17 cellular contexts compared by ENCODE assay signal in genomic region chr5:64632251-64632650, GRCh38. TPM values are rescaled to one million over a fixed set of nuclear protein-coding genes. Genes with fewer than 3 reads are reported as not detected.
DNase-seq lines count a peak whose midpoint lies in the region; ATAC-seq and TF ChIP-seq lines count a peak whose summit lies in the region.
"Had no signal": no experiment of that assay in that cellular context is flagged by ENCODE, and none has a peak within 500 bp of the region (broad histone marks: within the 10 kb centered on the region; RNA-seq: fewer than 3 reads in every experiment).

No MANE protein-coding gene starts in this region.

- no peak for TF ChIP-seq CTCF in hepatocyte (IDR thresholded peaks at IDR 0.05; ENCODE audit: poor library complexity)

- DNase-seq in NCI-H1436 (lab: John Stamatoyannopoulos, UW) (peak; percentile 13), NCI-H1436 treated with DMSO at 0.1 percent for 48 hours (lab: John Stamatoyannopoulos, UW) (no peak), NCI-H524 treated with DMSO at 0.1 percent for 48 hours (lab: John Stamatoyannopoulos, UW) (peak; percentile 86), hepatocyte (ENCODE audit: low spot score) (no peak), superior temporal gyrus (ENCODE audit: extremely low spot score) (peak; percentile 38)
- DNase-seq in activated naive CD4-positive, alpha-beta T cell treated with anti-CD3 and anti-CD28 coated beads, Interleukin-2, amount 50 U/mL, for 16 hours, result no peak
- no peak for DNase-seq in activated CD8-positive, alpha-beta memory T cell treated with anti-CD3 and anti-CD28 coated beads for 24 hours
- DNase-seq: activated CD8-positive, alpha-beta T cell treated with anti-CD3 and anti-CD28 coated beads, Interleukin-2, amount 10 ng/mL, durations not matched to agents 7 days and 5 days; COR-L47; foreskin melanocyte; kidney glomerular epithelial cell; stimulated activated CD4-positive, alpha-beta T cell treated with anti-CD3 and anti-CD28 coated beads, Interleukin-15, amount 100 ng/mL, for 24 hours; stimulated activated CD8-positive, alpha-beta memory T cell treated with anti-CD3 and anti-CD28 coated beads, Interleukin-4, amount 100 ng/mL, for 48 hours; uterus had no signal

- H3K4me3 ChIP-seq in hepatocyte, result no peak overlapping the region
- H3K4me3 ChIP-seq: A549, coronary artery, uterus had no signal

- no peaks in the 10 kb centered on the region for H3K79me2 ChIP-seq in hepatocyte

- no peaks in the 10 kb centered on the region for H3K9me2 ChIP-seq in hepatocyte (replicated peaks; ENCODE audit: insufficient read depth)

- no peaks in the 10 kb centered on the region for H3K9me3 ChIP-seq in hepatocyte (ENCODE audit: low read depth)
- H3K9me3 ChIP-seq: A549, uterus had no signal

- no peaks in the 10 kb centered on the region for H3K36me3 ChIP-seq in hepatocyte (replicated peaks; ENCODE audit: insufficient read depth, low read depth)
- H3K36me3 ChIP-seq: uterus had no signal

- H3K27me3 ChIP-seq in hepatocyte, result no peaks in the 10 kb centered on the region
- H3K27me3 ChIP-seq: uterus had no signal

- no peak for ATAC-seq in GM19467 (IDR thresholded peaks at IDR 0.05; ENCODE audit: unreplicated experiment)
- ATAC-seq: A549; activated CD8-positive, alpha-beta T cell treated with anti-CD3 and anti-CD28 coated beads, Interleukin-2, amount 10 ng/mL, durations not matched to agents 7 days and 5 days had no signal

- WGBS in hepatocyte (ENCODE audit: low lambda C conversion rate, missing lambda C conversion rate), result 28% methylated on average over 3 of the region's 3 CpGs

- no peaks in the 10 kb centered on the region for H3K4me1 ChIP-seq in hepatocyte (ENCODE audit: insufficient read depth)
- H3K4me1 ChIP-seq: A549, uterus had no signal

- H4K20me1 ChIP-seq in hepatocyte (ENCODE audit: insufficient read depth, poor library complexity, severe bottlenecking), result no peaks in the 10 kb centered on the region

- H3K4me2 ChIP-seq in hepatocyte, result no peak overlapping the region
- H3K4me2 ChIP-seq: A549 had no signal

- peak overlapping the region; percentile 13 for H2AFZ ChIP-seq in hepatocyte

- no peak overlapping the region for H3K27ac ChIP-seq in hepatocyte
- H3K27ac ChIP-seq: A549, coronary artery, uterus had no signal

RNA-seq across cellular contexts. Expression of gene SHISAL2B, which starts 58.1 kb away (rescaled TPM):
- total RNA-seq in hepatocyte, result not detected in 2 replicates
- polyA plus RNA-seq in hepatocyte, result 0.56 TPM in 1 of 2 replicates, not detected in the other
- total RNA-seq: activated CD8-positive, alpha-beta T cell treated with anti-CD3 and anti-CD28 coated beads, Interleukin-2, amount 10 ng/mL, durations not matched to agents 7 days and 5 days; uterus had no signal
- polyA plus RNA-seq: A549 had no signal

Comparison
In these comparisons a context has a peak if more than half of its experiments do, and no peak if none do; other contexts are left out.
1. DNase-seq: peak in NCI-H1436 (single experiment), NCI-H524 treated with DMSO at 0.1 percent for 48 hours (single experiment) and superior temporal gyrus (single experiment); none in NCI-H1436 treated with DMSO at 0.1 percent for 48 hours (single experiment), hepatocyte (single experiment), activated naive CD4-positive, alpha-beta T cell treated with anti-CD3 and anti-CD28 coated beads, Interleukin-2, amount 50 U/mL, for 16 hours (single experiment) and activated CD8-positive, alpha-beta memory T cell treated with anti-CD3 and anti-CD28 coated beads for 24 hours (single experiment).